Comparison of ENCODE assay signal across 18 cellular contexts in the genomic region with DNA sequence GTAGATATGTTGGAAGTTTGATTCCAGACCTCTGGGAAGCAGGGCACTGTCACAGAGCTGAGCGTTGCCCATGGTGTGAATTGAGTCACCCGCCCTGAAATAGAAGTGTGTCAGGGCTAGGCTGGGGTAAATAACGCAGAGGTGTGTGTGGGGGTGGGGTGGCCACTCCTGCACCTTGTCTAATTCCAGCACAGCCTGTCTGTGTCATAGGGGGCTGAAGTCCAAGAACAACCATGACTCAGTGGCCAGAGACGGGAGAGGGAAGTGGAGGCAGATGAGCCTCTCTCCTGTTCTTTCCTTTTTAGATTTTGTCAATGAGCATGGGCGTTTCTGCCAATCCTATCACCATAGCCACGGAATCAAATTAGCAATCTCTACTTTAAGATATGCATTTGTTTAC.
"Had no signal": no experiment of that assay in that cellular context is flagged by ENCODE, and none has a peak within 500 bp of the region (broad histone marks: within the 10 kb centered on the region; RNA-seq: fewer than 3 reads in every experiment).

No MANE protein-coding gene starts in this region.

- H3K27ac ChIP-seq: breast epithelium, esophagus muscularis mucosa, neural progenitor cell, prostate gland, skin epidermis, transverse colon, vagina, WERI-Rb-1 had no signal

- H3K27me3 ChIP-seq: breast epithelium, esophagus muscularis mucosa, neural progenitor cell, transverse colon, vagina had no signal

- ATAC-seq: activated T-helper 17 cell treated with anti-CD3 and anti-CD28 coated beads, Interleukin-2, amount 50 U/mL, for 72 hours; right cardiac atrium had no signal

- DNase-seq: activated CD4-positive, alpha-beta T cell treated with anti-CD3 and anti-CD28 coated beads, Interleukin-2, amount 50 U/mL, for 48 hours; activated naive CD4-positive, alpha-beta T cell; activated naive CD8-positive, alpha-beta T cell treated with anti-CD3 and anti-CD28 coated beads, Interleukin-2, amount 10 ng/mL, durations not matched to agents 7 days and 5 days; amygdala; effector CD8-positive, alpha-beta T cell; naive B cell; right cardiac atrium; T-helper 2 cell; transverse colon; WERI-Rb-1 had no signal

- H3K36me3 ChIP-seq: breast epithelium, esophagus muscularis mucosa, neural progenitor cell, prostate gland, transverse colon, vagina, WERI-Rb-1 had no signal

- H3K9me3 ChIP-seq: breast epithelium, esophagus muscularis mucosa, prostate gland, vagina had no signal

- H3K4me3 ChIP-seq: breast epithelium, esophagus muscularis mucosa, lung, neural progenitor cell, prostate gland, skin epidermis, transverse colon, vagina had no signal

- H3K4me1 ChIP-seq: breast epithelium, esophagus muscularis mucosa, prostate gland, transverse colon, vagina had no signal
